37 cellular contexts compared by ENCODE assay signal in the genomic region with DNA sequence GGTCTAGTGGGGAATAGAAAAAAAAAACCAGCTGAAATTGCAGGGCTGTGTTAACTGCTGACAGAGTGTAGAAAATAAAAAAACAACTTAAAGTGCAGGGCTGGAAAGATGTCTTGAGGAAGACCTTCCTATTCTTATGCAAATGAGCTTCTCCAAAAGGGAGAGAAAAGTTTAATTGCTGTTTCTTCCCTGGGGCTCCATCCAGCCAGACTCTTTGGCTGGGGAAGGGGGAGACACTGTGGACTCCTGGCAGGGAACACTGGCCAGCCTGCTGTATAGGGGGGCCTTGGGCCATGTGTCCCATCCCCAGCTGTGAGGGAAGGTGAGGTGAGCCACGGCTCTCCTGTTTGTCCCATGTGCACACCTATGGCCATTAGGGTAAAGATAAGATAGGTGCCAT.
"Had no signal": no experiment of that assay in that cellular context is flagged by ENCODE, and none has a peak within 500 bp of the region (broad histone marks: within the 10 kb centered on the region; RNA-seq: fewer than 3 reads in every experiment).

No MANE protein-coding gene starts in this region.

- H3K9me3 Mint-ChIP-seq: activated naive CD4-positive, alpha-beta T cell treated with anti-CD3 and anti-CD28 coated beads, Interleukin-2, amount 50 U/mL, for 24 hours; activated naive CD8-positive, alpha-beta T cell treated with anti-CD3 and anti-CD28 coated beads, Interleukin-2, amount 10 ng/mL, durations not matched to agents 7 days and 5 days; activated T-helper 17 cell treated with anti-CD3 and anti-CD28 coated beads, Interleukin-2, amount 50 U/mL, for 72 hours had no signal

- H3K4me3 ChIP-seq: adrenal gland, PC-9 had no signal

- H3K36me3 Mint-ChIP-seq: activated CD8-positive, alpha-beta memory T cell treated with anti-CD3 and anti-CD28 coated beads, Interleukin-2, amount 10 ng/mL, durations not matched to agents 7 days and 5 days; activated naive CD4-positive, alpha-beta T cell treated with anti-CD3 and anti-CD28 coated beads, Interleukin-2, amount 50 U/mL, for 24 hours; activated naive CD8-positive, alpha-beta T cell treated with anti-CD3 and anti-CD28 coated beads, Interleukin-2, amount 10 ng/mL, durations not matched to agents 7 days and 5 days had no signal

- H3K4me1 ChIP-seq: adrenal gland had no signal

- H3K9me3 ChIP-seq: adrenal gland had no signal

- ATAC-seq: activated CD8-positive, alpha-beta memory T cell treated with anti-CD3 and anti-CD28 coated beads, Interleukin-2, amount 10 ng/mL, durations not matched to agents 7 days and 5 days; activated T-cell treated with anti-CD3 and anti-CD28 coated beads, Interleukin-2, amount 50 U/mL, for 72 hours; activated T-helper 17 cell treated with anti-CD3 and anti-CD28 coated beads, Interleukin-2, amount 50 U/mL, for 72 hours had no signal

- H3K27ac ChIP-seq: adrenal gland, PC-9, VCaP had no signal

- H3K36me3 ChIP-seq: adrenal gland had no signal

- H3K4me1 Mint-ChIP-seq: activated CD4-positive, alpha-beta memory T cell treated with anti-CD3 and anti-CD28 coated beads, Interleukin-2, amount 10 ng/mL, durations not matched to agents 7 days and 5 days; activated CD8-positive, alpha-beta memory T cell treated with anti-CD3 and anti-CD28 coated beads, Interleukin-2, amount 10 ng/mL, durations not matched to agents 7 days and 5 days; activated naive CD4-positive, alpha-beta T cell treated with anti-CD3 and anti-CD28 coated beads, Interleukin-2, amount 50 U/mL, for 24 hours; activated naive CD8-positive, alpha-beta T cell treated with anti-CD3 and anti-CD28 coated beads, Interleukin-2, amount 10 ng/mL, durations not matched to agents 7 days and 5 days; activated T-helper 17 cell treated with anti-CD3 and anti-CD28 coated beads, Interleukin-2, amount 50 U/mL, for 72 hours; brain had no signal

- DNase-seq: activated CD4-positive, alpha-beta memory T cell treated with anti-CD3 and anti-CD28 coated beads, Interleukin-2, amount 10 ng/mL, durations not matched to agents 7 days and 5 days; activated CD4-positive, alpha-beta T cell treated with anti-CD3 and anti-CD28 coated beads for 1 hour; activated CD4-positive, alpha-beta T cell treated with anti-CD3 and anti-CD28 coated beads for 48 hours; activated CD4-positive, CD25-positive, alpha-beta regulatory T cell; activated CD8-positive, alpha-beta memory T cell treated with anti-CD3 and anti-CD28 coated beads for 24 hours; activated CD8-positive, alpha-beta memory T cell treated with anti-CD3 and anti-CD28 coated beads, Interleukin-2, amount 10 ng/mL, durations not matched to agents 7 days and 5 days; activated CD8-positive, alpha-beta memory T cell treated with anti-CD3 and anti-CD28 coated beads, Interleukin-2, amount 50 U/mL, for 48 hours; activated effector memory CD4-positive, alpha-beta T cell treated with anti-CD3 and anti-CD28 coated beads, Interleukin-2, amount 50 U/mL, for 16 hours; activated naive CD4-positive, alpha-beta T cell; activated naive CD8-positive, alpha-beta T cell treated with anti-CD3 and anti-CD28 coated beads, Interleukin-2, amount 10 ng/mL, durations not matched to agents 7 days and 5 days; activated T-cell treated with anti-CD3 and anti-CD28 coated beads, Interleukin-2, amount 50 U/mL, for 72 hours; adrenal gland; caudate nucleus; cerebellar nuclear complex; Karpas-422; KBM-7; MV-4-11; NCI-H1092; NCI-H1436 treated with DMSO at 0.1 percent for 48 hours; NCI-H187; NCI-H2029 treated with DMSO at 0.1 percent for 48 hours; NCI-H2107; NCI-H345; NCI-H526; NCI-H748 treated with DMSO at 0.1 percent for 48 hours; PC-9; Right ventricle myocardium superior; SW 1271; T-helper 1 cell; T-helper 2 cell; T-helper 9 cell had no signal

- H3K27me3 ChIP-seq: adrenal gland had no signal

- H3K27ac Mint-ChIP-seq: activated CD4-positive, alpha-beta memory T cell treated with anti-CD3 and anti-CD28 coated beads, Interleukin-2, amount 10 ng/mL, durations not matched to agents 7 days and 5 days; activated CD8-positive, alpha-beta memory T cell treated with anti-CD3 and anti-CD28 coated beads, Interleukin-2, amount 10 ng/mL, durations not matched to agents 7 days and 5 days; activated naive CD4-positive, alpha-beta T cell treated with anti-CD3 and anti-CD28 coated beads, Interleukin-2, amount 50 U/mL, for 24 hours; activated naive CD8-positive, alpha-beta T cell treated with anti-CD3 and anti-CD28 coated beads, Interleukin-2, amount 10 ng/mL, durations not matched to agents 7 days and 5 days; activated T-cell treated with anti-CD3 and anti-CD28 coated beads, Interleukin-2, amount 50 U/mL, for 72 hours; activated T-helper 17 cell treated with anti-CD3 and anti-CD28 coated beads, Interleukin-2, amount 50 U/mL, for 72 hours; brain had no signal

- H3K4me3 Mint-ChIP-seq: activated CD4-positive, alpha-beta memory T cell treated with anti-CD3 and anti-CD28 coated beads, Interleukin-2, amount 10 ng/mL, durations not matched to agents 7 days and 5 days; activated CD8-positive, alpha-beta memory T cell treated with anti-CD3 and anti-CD28 coated beads, Interleukin-2, amount 10 ng/mL, durations not matched to agents 7 days and 5 days; activated naive CD4-positive, alpha-beta T cell treated with anti-CD3 and anti-CD28 coated beads, Interleukin-2, amount 50 U/mL, for 24 hours; activated naive CD8-positive, alpha-beta T cell treated with anti-CD3 and anti-CD28 coated beads, Interleukin-2, amount 10 ng/mL, durations not matched to agents 7 days and 5 days; activated T-cell treated with anti-CD3 and anti-CD28 coated beads, Interleukin-2, amount 50 U/mL, for 72 hours; activated T-helper 17 cell treated with anti-CD3 and anti-CD28 coated beads, Interleukin-2, amount 50 U/mL, for 72 hours; brain had no signal

- FAIRE-seq: bronchial epithelial cell, RCC 7860 had no signal

- H3K27me3 Mint-ChIP-seq: activated CD4-positive, alpha-beta memory T cell treated with anti-CD3 and anti-CD28 coated beads, Interleukin-2, amount 10 ng/mL, durations not matched to agents 7 days and 5 days; activated CD8-positive, alpha-beta memory T cell treated with anti-CD3 and anti-CD28 coated beads, Interleukin-2, amount 10 ng/mL, durations not matched to agents 7 days and 5 days; activated naive CD4-positive, alpha-beta T cell treated with anti-CD3 and anti-CD28 coated beads, Interleukin-2, amount 50 U/mL, for 24 hours; activated naive CD8-positive, alpha-beta T cell treated with anti-CD3 and anti-CD28 coated beads, Interleukin-2, amount 10 ng/mL, durations not matched to agents 7 days and 5 days; activated T-helper 17 cell treated with anti-CD3 and anti-CD28 coated beads, Interleukin-2, amount 50 U/mL, for 72 hours; brain had no signal
